Comparison of ENCODE assay signal across 20 cellular contexts in the genomic region with DNA sequence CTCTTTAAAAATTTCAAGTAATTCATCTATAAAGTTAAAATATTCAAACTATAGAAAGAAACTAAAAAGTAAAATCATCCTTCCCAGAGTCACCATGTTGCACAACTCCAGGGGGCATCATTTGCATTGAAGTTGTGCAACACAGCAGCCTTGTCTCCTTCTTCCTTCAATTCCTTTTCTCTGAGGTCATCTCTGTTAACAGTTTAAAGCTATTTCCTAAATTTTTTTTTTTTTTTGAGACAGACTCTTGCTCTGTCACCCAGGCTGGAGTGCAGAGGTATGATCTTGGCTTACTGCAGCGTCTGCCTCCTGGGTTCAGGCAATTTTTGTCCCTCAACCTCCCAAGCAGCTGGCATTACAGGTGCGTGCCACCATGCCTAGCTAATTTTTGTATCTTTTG. TPM values are rescaled to one million over a fixed set of nuclear protein-coding genes. Genes with fewer than 3 reads are reported as not detected.
DNase-seq lines count a peak whose midpoint lies in the region; ATAC-seq, FAIRE-seq and TF ChIP-seq lines count a peak whose summit lies in the region.
"Had no signal": no experiment of that assay in that cellular context is flagged by ENCODE, and none has a peak within 500 bp of the region (broad histone marks: within the 10 kb centered on the region; RNA-seq: fewer than 3 reads in every experiment).

No MANE protein-coding gene starts in this region.

- TF ChIP-seq POLR2A in HepG2 (IDR thresholded peaks at IDR 0.05; ENCODE audit: insufficient read depth in 1 of 2, low read depth in 2 of 2, low read length in 2 of 2) = no peak
- no peak for TF ChIP-seq POLR2A in right lobe of liver (IDR thresholded peaks at IDR 0.05)
- TF ChIP-seq POLR2A in H1 (IDR thresholded peaks at IDR 0.05; ENCODE audit: control extremely low read depth in 1 of 2, low read depth in 2 of 2, low read length in 2 of 2) = no peak

- H4K91ac ChIP-seq in H1 (replicated peaks; ENCODE audit: insufficient read length, low read length) = no peak overlapping the region

- WGBS in HepG2 (ENCODE audit: low lambda C conversion rate) = 81% methylated on average over 2 of the region's 2 CpGs
- 85% methylated on average over 2 of the region's 2 CpGs for WGBS in right lobe of liver (ENCODE audit: insufficient coverage, low coverage, low lambda C conversion rate, missing lambda C conversion rate)
- WGBS in H1 (ENCODE audit: extremely low coverage in 1 of 2, insufficient coverage in 1 of 2, insufficient read length in 1 of 2, insufficient replicate concordance in 2 of 2, low coverage in 1 of 2, low lambda C conversion rate in 2 of 2, missing lambda C conversion rate in 1 of 2), 2 experiments = 95% methylated on average over 2 of the region's 2 CpGs; no CpG with 5 or more reads in 1 of the 2 experiments
- 86 to 91% (median 91%) methylated on average over 2 of the region's 2 CpGs for WGBS in small intestine, 3 donors

- no peak overlapping the region for H4K8ac ChIP-seq in H1 (ENCODE audit: extremely low read depth, insufficient read depth, low read length)

- H3K9me3 ChIP-seq in HepG2 (ENCODE audit: low read length) (no peaks in the 10 kb centered on the region), right lobe of liver (no peaks in the 10 kb centered on the region), H1 (ENCODE audit: insufficient read depth in 2 of 2, low read depth in 1 of 2, low read length in 1 of 2) (no peaks in the 10 kb centered on the region), small intestine (ENCODE audit: control insufficient read depth, low read depth) (no peaks in the 10 kb centered on the region), colonic mucosa (no peaks in the 10 kb centered on the region)
- H3K9me3 ChIP-seq: stomach, vagina had no signal

- peaks cover 20 to 41% of the 10 kb centered on the region in 2 experiments for H3K36me3 ChIP-seq in HepG2 (replicated peaks in 1 of 2; ENCODE audit: control insufficient read depth in 1 of 2, insufficient read depth in 2 of 2, low read length in 2 of 2)
- no peaks in the 10 kb centered on the region for H3K36me3 ChIP-seq in right lobe of liver
- H3K36me3 ChIP-seq in H1 (ENCODE audit: control insufficient read depth in 2 of 4, insufficient read depth in 4 of 4, low read length in 3 of 4) = no peaks in the 10 kb centered on the region
- H3K36me3 ChIP-seq in small intestine (ENCODE audit: control insufficient read depth in 2 of 2, insufficient read depth in 2 of 2, low read length in 2 of 2) = no peaks in the 10 kb centered on the region
- H3K36me3 ChIP-seq in colonic mucosa = no peaks in the 10 kb centered on the region
- H3K36me3 ChIP-seq: neural progenitor cell, stomach, vagina had no signal

- no peaks in the 10 kb centered on the region for H3K79me1 ChIP-seq in H1 (ENCODE audit: low read depth, low read length)

- no peak overlapping the region for H3K56ac ChIP-seq in H1 (replicated peaks; ENCODE audit: insufficient read length, low read depth, low read length)

- no peak overlapping the region for H3K4ac ChIP-seq in H1 (replicated peaks; ENCODE audit: insufficient read length, low read depth, low read length)

- intact Hi-C loops in HepG2 (cut with micrococcal nuclease; ENCODE audit: unreplicated experiment) = no loop called here
- intact Hi-C loops in right lobe of liver (cut with DNase I) = no loop called here
- intact Hi-C loops in colonic mucosa (cut with DNase I) = no loop called here

- no peak overlapping the region for H2BK12ac ChIP-seq in H1 (ENCODE audit: low read depth, low read length)

- POLR2A ChIA-PET in HepG2 (lab: Yijun Ruan, JAX) (interaction anchor here (0.7 to 12.6 kb wide), 7 partner anchors 7 to 125 kb away, joined by 3 to 189 read pairs (median 7); a partner anchor contains a TSS), H1 (lab: Charles Lee; ENCODE audit: partially characterized antibody) (interaction anchor here (1.3 to 1.6 kb wide), 2 partner anchors 13 to 45 kb away, joined by 4 read pairs; no protein-coding TSS in a partner anchor)

- H3K4me1 ChIP-seq in HepG2 (ENCODE audit: insufficient read depth, low read length) = peaks cover 85% of the 10 kb centered on the region
- H3K4me1 ChIP-seq in right lobe of liver = peaks cover 0 to 6% (median 0%) of the 10 kb centered on the region in 4 donors
- peaks cover 0 to 4% (median 2%) of the 10 kb centered on the region in 4 experiments; a peak in 4 of 7 replicates for H3K4me1 ChIP-seq in H1 (replicated peaks in 1 of 4; ENCODE audit: control insufficient read depth in 3 of 4, insufficient read depth in 4 of 4, low read length in 3 of 4)
- H3K4me1 ChIP-seq in small intestine (ENCODE audit: control insufficient read depth in 2 of 2, insufficient read depth in 1 of 2, low read depth in 1 of 2, low read length in 1 of 2) = peaks cover 0 to 4% of the 10 kb centered on the region in 2 donors
- no peaks in the 10 kb centered on the region for H3K4me1 ChIP-seq in colonic mucosa
- H3K4me1 ChIP-seq: neural progenitor cell, stomach, vagina had no signal

- H2BK20ac ChIP-seq in H1 (ENCODE audit: low read length) = no peak overlapping the region

- H2AK5ac ChIP-seq in H1 (ENCODE audit: low read depth, low read length) = no peak overlapping the region

- no peak overlapping the region for H3K14ac ChIP-seq in H1 (ENCODE audit: insufficient read length)

- no peak overlapping the region for H2BK120ac ChIP-seq in H1 (replicated peaks; ENCODE audit: low read depth, low read length)

- no peak overlapping the region for H2AFZ ChIP-seq in HepG2 (ENCODE audit: low read length)
- no peak overlapping the region for H2AFZ ChIP-seq in H1 (ENCODE audit: low read length)
- H2AFZ ChIP-seq: neural progenitor cell had no signal

- no peak for TF ChIP-seq RAD21 in HepG2 (CRISPR knock-in tag; IDR thresholded peaks at IDR 0.05)
- no peak for TF ChIP-seq RAD21 in H1 (IDR thresholded peaks at IDR 0.05 in 1 of 2, conservative IDR thresholded peaks at IDR 0.05 in 1 of 2; ENCODE audit: low read depth in 2 of 2, low read length in 2 of 2)

- peak; percentile 52 to 56; a peak in 2 of 4 replicates for TF ChIP-seq EP300 in HepG2 (IDR thresholded peaks at IDR 0.05; ENCODE audit: low read depth in 2 of 2, low read length in 2 of 2)
- no peak for TF ChIP-seq EP300 in HepG2 (CRISPR knock-in tag; IDR thresholded peaks at IDR 0.05; ENCODE audit: borderline replicate concordance)
- TF ChIP-seq EP300 in H1 (IDR thresholded peaks at IDR 0.05; ENCODE audit: borderline replicate concordance in 1 of 2, low read depth in 2 of 2, low read length in 2 of 2) = no peak

- H3K18ac ChIP-seq in H1 (ENCODE audit: extremely low read depth, low read length) = no peak overlapping the region

- no peak overlapping the region for H3K4me3 ChIP-seq in HepG2 (replicated peaks in 1 of 3; ENCODE audit: insufficient read depth in 1 of 3, low read depth in 2 of 3, low read length in 3 of 3)
- H3K4me3 ChIP-seq in right lobe of liver = no peak overlapping the region
- H3K4me3 ChIP-seq in H1 (ENCODE audit: extremely low read depth in 1 of 4, insufficient read depth in 2 of 4, low read depth in 3 of 4, low read length in 4 of 4) = no peak overlapping the region
- H3K4me3 ChIP-seq in small intestine (ENCODE audit: low read depth in 1 of 2, low read length in 2 of 2) = no peak overlapping the region
- H3K4me3 ChIP-seq in colonic mucosa = no peak overlapping the region
- H3K4me3 ChIP-seq: neural progenitor cell, stomach, vagina had no signal

- DNase-seq in HepG2 (ENCODE audit: low spot score) = peak; percentile 52
- no peak for DNase-seq in right lobe of liver
- DNase-seq in MV-4-11 (lab: John Stamatoyannopoulos, UW) = peak; percentile 82
- DNase-seq in H1 (ENCODE audit: low read depth in 1 of 2, low spot score in 2 of 2) = no peak
- DNase-seq in small intestine = no peak
- DNase-seq in colonic mucosa = no peak
- DNase-seq in GM13977 (ENCODE audit: low spot score) = no peak
- DNase-seq: activated effector memory CD4-positive, alpha-beta T cell treated with Interleukin-2 at 50 U/mL for 16 hours; mesenchymal stem cell; NCI-H1092; NCI-H774; stomach; T-helper 17 cell had no signal

- H2BK15ac ChIP-seq in H1 (ENCODE audit: low read length) = no peak overlapping the region

- TSS peak; percentile 4 for BruUV-seq in HepG2 (replicated peaks; lab: Mats Ljungman, UMichigan)

- peaks cover 26% of the 10 kb centered on the region for H3K79me2 ChIP-seq in HepG2 (ENCODE audit: insufficient read depth, low read length)
- no peaks in the 10 kb centered on the region for H3K79me2 ChIP-seq in H1 (ENCODE audit: control insufficient read depth in 1 of 2, insufficient read depth in 2 of 2, low read length in 2 of 2)

- H3K27me3 ChIP-seq in HepG2 (ENCODE audit: control insufficient read depth in 1 of 2, insufficient read depth in 2 of 2, low read length in 2 of 2) = no peaks in the 10 kb centered on the region
- no peaks in the 10 kb centered on the region for H3K27me3 ChIP-seq in right lobe of liver
- no peaks in the 10 kb centered on the region for H3K27me3 ChIP-seq in H1 (replicated peaks in 1 of 4; ENCODE audit: control insufficient read depth in 3 of 4, extremely low read depth in 1 of 4, insufficient read depth in 3 of 4, low read length in 3 of 4)
- H3K27me3 ChIP-seq in small intestine (ENCODE audit: control insufficient read depth in 2 of 2, insufficient read depth in 2 of 2, low read length in 2 of 2) = peaks cover 0 to 2% of the 10 kb centered on the region in 2 donors
- H3K27me3 ChIP-seq in colonic mucosa = no peaks in the 10 kb centered on the region
- H3K27me3 ChIP-seq: vagina had no signal

- ATAC-seq in HepG2 (no peak), right lobe of liver (no peak), GM18867 (IDR thresholded peaks at IDR 0.05; ENCODE audit: unreplicated experiment) (no peak)
- ATAC-seq: activated CD4-positive, CD25-positive, alpha-beta regulatory T cell treated with anti-CD3 and anti-CD28 coated beads, Interleukin-2, amount 50 U/mL, for 24 hours; T-helper 17 cell had no signal

- FAIRE-seq in HepG2 (lab: Jason Lieb, UNC) = peak; percentile 53
- FAIRE-seq in H1 (lab: Jason Lieb, UNC) = no peak
- no peak for FAIRE-seq in small intestine (lab: Jason Lieb, UNC)
- FAIRE-seq: GM19239 had no signal

- H2BK5ac ChIP-seq in H1 (ENCODE audit: low read depth, low read length) = no peak overlapping the region

- H3K23me2 ChIP-seq in H1 (ENCODE audit: low read depth, low read length) = no peaks in the 10 kb centered on the region

- no peak overlapping the region for H3K23ac ChIP-seq in H1 (ENCODE audit: insufficient read length)

- CTCF ChIA-PET in HepG2 (lab: Yijun Ruan, JAX; ENCODE audit: low intra/inter-chr PET ratio, low total read pairs) = no interaction called here
- CTCF ChIA-PET in H1 (lab: Charles Lee; ENCODE audit: partially characterized antibody) = interaction anchor here (1.0 to 19.9 kb wide), 6 partner anchors 11 to 74 kb away, joined by 3 to 574 read pairs (median 4); no protein-coding TSS in a partner anchor

- in situ Hi-C loops in HepG2 (cut with HindIII; ENCODE audit: extremely low pct_ligation_motif_present, low pct_unique_long_range_greater_than_20kb) (no loop called here), GM13977 (cut with MboI; ENCODE audit: low pct_unique_long_range_greater_than_20kb, low sequenced_read_pairs, unreplicated experiment) (no loop called here)

- H4K5ac ChIP-seq in H1 (ENCODE audit: insufficient read length, low read depth, low read length) = no peak overlapping the region

- H4K20me1 ChIP-seq in HepG2 (ENCODE audit: insufficient read depth, low read length) = peaks cover 7% of the 10 kb centered on the region; the same call in 1 of the 2 replicates
- H4K20me1 ChIP-seq in H1 (replicated peaks in 1 of 2; ENCODE audit: control insufficient read depth in 1 of 2, insufficient read depth in 2 of 2, low read length in 2 of 2) = no peaks in the 10 kb centered on the region

- no peak for TF ChIP-seq CTCF in HepG2 (CRISPR knock-in tag; IDR thresholded peaks at IDR 0.05)
- TF ChIP-seq CTCF in right lobe of liver (IDR thresholded peaks at IDR 0.05) = no peak
- no peak for TF ChIP-seq CTCF in H1 (IDR thresholded peaks at IDR 0.05; ENCODE audit: control extremely low read depth in 1 of 3, insufficient read depth in 1 of 3, low read depth in 1 of 3, low read length in 3 of 3)
- TF ChIP-seq CTCF in colonic mucosa (IDR thresholded peaks at IDR 0.05) = no peak
- TF ChIP-seq CTCF in GM13977 (IDR thresholded peaks at IDR 0.05; ENCODE audit: extremely low read depth, insufficient read depth, missing control alignments) = no peak

- no peak overlapping the region for H3K9ac ChIP-seq in HepG2 (ENCODE audit: insufficient read depth, low read depth, low read length)
- no peak overlapping the region for H3K9ac ChIP-seq in H1 (replicated peaks in 1 of 4; ENCODE audit: extremely low read depth in 1 of 4, low read depth in 3 of 4, low read length in 3 of 4)
- H3K9ac ChIP-seq in colonic mucosa (ENCODE audit: low read depth in 2 of 2, low read length in 2 of 2) = no peak overlapping the region
- H3K9ac ChIP-seq: neural progenitor cell had no signal

- H3K27ac ChIP-seq in HepG2 (ENCODE audit: extremely low read length, insufficient read depth, low read length) (peak overlapping the region; percentile 44), right lobe of liver (no peak overlapping the region), H1 (ENCODE audit: low read depth, low read length) (no peak overlapping the region), small intestine (ENCODE audit: low read depth in 1 of 2, low read length in 1 of 2) (no peak overlapping the region), colonic mucosa (no peak overlapping the region)
- H3K27ac ChIP-seq: neural progenitor cell, RWPE1, stomach, vagina had no signal

- H3K4me2 ChIP-seq in HepG2 (ENCODE audit: low read depth, low read length) (no peak overlapping the region), H1 (ENCODE audit: insufficient read depth in 1 of 2, low read depth in 2 of 2, low read length in 2 of 2) (no peak overlapping the region)
- H3K4me2 ChIP-seq: neural progenitor cell had no signal

RNA-seq across cellular contexts. Expression of a gene that starts 7.1 kb away (rescaled TPM):
- total RNA-seq in HepG2 (2016; rRNA removed; fragmentation: Illumina TruSeq; extraction: Trizol) (19.9 and 73.5 TPM in 2 replicates), right lobe of liver (1 to 10 TPM in 2 of 6 experiments, under 1 TPM in 2, not detected in 2; 0.42 to 1.6 (median 1.1) TPM), colonic mucosa (under 1 TPM in 1 of 2 donors, not detected in 1; 0.12 TPM)
- 27.1 and 27.2 TPM in 2 replicates for total RNA-seq in HepG2 (2016; cell fraction: cytosol; rRNA removed; fragmentation: Illumina TruSeq; extraction: Trizol; ENCODE audit: low read depth)
- total RNA-seq in HepG2 (2016; cell fraction: insoluble cytoplasmic fraction; rRNA removed; fragmentation: Illumina TruSeq; extraction: Trizol) = 19.0 and 70.7 TPM in 2 replicates
- 28.4 and 29.7 TPM in 2 replicates for total RNA-seq in HepG2 (2016; cell fraction: membrane; rRNA removed; fragmentation: Illumina TruSeq; extraction: Trizol)
- 120 and 140 TPM in 2 replicates for total RNA-seq in HepG2 (2016; cell fraction: nucleus; rRNA removed; fragmentation: Illumina TruSeq; extraction: Trizol)
- polyA plus RNA-seq in HepG2 (2011; rRNA removed) (61.8 and 90.0 TPM in 2 replicates), H1 (2011; rRNA removed) (2.7 and 3.1 TPM in 2 replicates), small intestine (1 to 10 TPM in 2 of 3 donors, under 1 TPM in 1; 0.27 to 2.9 (median 2.4) TPM)
- 15.8 and 22.5 TPM in 2 replicates for polyA plus RNA-seq in HepG2 (2011; cell fraction: cytosol; rRNA removed)
- polyA plus RNA-seq in HepG2 (2011; cell fraction: nucleus; rRNA removed) = 518 and 570 TPM in 2 replicates
- 48.2 and 62.5 TPM in 2 replicates for polyA plus RNA-seq in HepG2 (2012)
- polyA plus RNA-seq in HepG2 (2016; cell fraction: cytosol; fragmentation: Illumina TruSeq; extraction: Trizol; ENCODE audit: low read depth) = 19.4 and 21.4 TPM in 2 replicates
- polyA plus RNA-seq in HepG2 (2016; cell fraction: insoluble cytoplasmic fraction; fragmentation: Illumina TruSeq; extraction: Trizol; ENCODE audit: low read depth) = 25.1 and 33.6 TPM in 2 replicates
- polyA plus RNA-seq in HepG2 (2016; cell fraction: membrane; fragmentation: Illumina TruSeq; extraction: Trizol; ENCODE audit: low read depth) = 30.5 and 32.9 TPM in 2 replicates
- polyA plus RNA-seq in HepG2 (2016; cell fraction: nucleus; fragmentation: Illumina TruSeq; extraction: Trizol; ENCODE audit: insufficient read depth, low read depth) = 499 and 532 TPM in 2 replicates
- polyA minus RNA-seq in HepG2 (2011; rRNA and poly(A)+ RNA removed; ENCODE audit: low replicate concordance) = 63.5 TPM in 1 of 2 replicates, not detected in the other
- polyA minus RNA-seq in HepG2 (2011; cell fraction: cytosol; rRNA and poly(A)+ RNA removed) = 7.9 and 12.7 TPM in 2 replicates
- 124 and 143 TPM in 2 replicates for polyA minus RNA-seq in HepG2 (2011; cell fraction: nucleus; rRNA and poly(A)+ RNA removed)
- total RNA-seq in H1 (2021; fragmentation: NEBNext Ultra II Directional; extraction: Animal tissue kit (Norgen Biotek cat#: 25700)) = 2.2 and 2.6 TPM in 2 replicates
- 2.7 TPM for polyA plus RNA-seq in H1 (2011; cell fraction: cytosol; rRNA removed)
- 6.5 TPM for polyA plus RNA-seq in H1 (2011; cell fraction: nucleus; rRNA removed)
- 1.9 to 2.4 TPM (median 2.1 TPM) in 4 replicates for polyA plus RNA-seq in H1 (2012, experiment 1 of 2)
- polyA plus RNA-seq in H1 (2012, experiment 2 of 2) = 0.92 TPM
- polyA plus RNA-seq in H1 (2013, experiment 1 of 2) = 2.1 TPM
- polyA plus RNA-seq in H1 (2013, experiment 2 of 2) = 1.7 TPM
- polyA minus RNA-seq in H1 (2011; rRNA and poly(A)+ RNA removed) = 1.2 and 1.5 TPM in 2 replicates
- 2.1 TPM for polyA minus RNA-seq in H1 (2011; cell fraction: cytosol; rRNA and poly(A)+ RNA removed)
- 5.1 TPM for polyA minus RNA-seq in H1 (2011; cell fraction: nucleus; rRNA and poly(A)+ RNA removed)
- total RNA-seq: stomach, T-helper 17 cell, vagina had no signal

RNA-seq across cellular contexts. Expression of a gene that starts 37.8 kb away (rescaled TPM):
- total RNA-seq in HepG2 (2016; rRNA removed; fragmentation: Illumina TruSeq; extraction: Trizol) (1.6 and 2.6 TPM in 2 replicates), right lobe of liver (1 to 10 TPM in 2 of 6 experiments, under 1 TPM in 2, not detected in 2; 0.37 to 1.1 (median 0.99) TPM), colonic mucosa (not detected)
- total RNA-seq in HepG2 (2016; cell fraction: cytosol; rRNA removed; fragmentation: Illumina TruSeq; extraction: Trizol; ENCODE audit: low read depth) = 3.1 and 3.2 TPM in 2 replicates
- 1.7 and 2.4 TPM in 2 replicates for total RNA-seq in HepG2 (2016; cell fraction: insoluble cytoplasmic fraction; rRNA removed; fragmentation: Illumina TruSeq; extraction: Trizol)
- total RNA-seq in HepG2 (2016; cell fraction: membrane; rRNA removed; fragmentation: Illumina TruSeq; extraction: Trizol) = 1.8 and 4.6 TPM in 2 replicates
- total RNA-seq in HepG2 (2016; cell fraction: nucleus; rRNA removed; fragmentation: Illumina TruSeq; extraction: Trizol) = 1.3 and 1.8 TPM in 2 replicates
- polyA plus RNA-seq in HepG2 (2011; rRNA removed) (1.5 and 1.6 TPM in 2 replicates), H1 (2011; rRNA removed) (3.3 and 5.0 TPM in 2 replicates), small intestine (1 to 10 TPM in 1 of 3 donors, under 1 TPM in 1, not detected in 1; 0.73 to 3.1 TPM)
- polyA plus RNA-seq in HepG2 (2011; cell fraction: cytosol; rRNA removed) = 2.1 and 3.4 TPM in 2 replicates
- 0.64 and 1.1 TPM in 2 replicates for polyA plus RNA-seq in HepG2 (2011; cell fraction: nucleus; rRNA removed)
- polyA plus RNA-seq in HepG2 (2012) = 1.0 and 1.6 TPM in 2 replicates
- polyA plus RNA-seq in HepG2 (2016; cell fraction: cytosol; fragmentation: Illumina TruSeq; extraction: Trizol; ENCODE audit: low read depth) = 3.0 and 3.7 TPM in 2 replicates
- polyA plus RNA-seq in HepG2 (2016; cell fraction: insoluble cytoplasmic fraction; fragmentation: Illumina TruSeq; extraction: Trizol; ENCODE audit: low read depth) = 2.9 and 3.8 TPM in 2 replicates
- 3.6 and 4.2 TPM in 2 replicates for polyA plus RNA-seq in HepG2 (2016; cell fraction: membrane; fragmentation: Illumina TruSeq; extraction: Trizol; ENCODE audit: low read depth)
- polyA plus RNA-seq in HepG2 (2016; cell fraction: nucleus; fragmentation: Illumina TruSeq; extraction: Trizol; ENCODE audit: insufficient read depth, low read depth) = 1.3 TPM in 1 of 2 replicates, not detected in the other
- polyA minus RNA-seq in HepG2 (2011; rRNA and poly(A)+ RNA removed; ENCODE audit: low replicate concordance) = 0.88 and 2.1 TPM in 2 replicates
- polyA minus RNA-seq in HepG2 (2011; cell fraction: cytosol; rRNA and poly(A)+ RNA removed) = not detected in 2 replicates
- polyA minus RNA-seq in HepG2 (2011; cell fraction: nucleus; rRNA and poly(A)+ RNA removed) = 1.3 TPM in 1 of 2 replicates, not detected in the other
- 1.0 and 2.1 TPM in 2 replicates for total RNA-seq in H1 (2021; fragmentation: NEBNext Ultra II Directional; extraction: Animal tissue kit (Norgen Biotek cat#: 25700))
- polyA plus RNA-seq in H1 (2011; cell fraction: cytosol; rRNA removed) = 1.7 TPM
- 2.9 TPM for polyA plus RNA-seq in H1 (2011; cell fraction: nucleus; rRNA removed)
- polyA plus RNA-seq in H1 (2012, experiment 1 of 2) = 1.9 to 4.5 TPM (median 3.7 TPM) in 4 replicates
- 3.0 TPM for polyA plus RNA-seq in H1 (2012, experiment 2 of 2)
- 5.1 TPM for polyA plus RNA-seq in H1 (2013, experiment 1 of 2)
- polyA plus RNA-seq in H1 (2013, experiment 2 of 2) = 4.6 TPM
- polyA minus RNA-seq in H1 (2011; rRNA and poly(A)+ RNA removed) = 0.85 and 1.9 TPM in 2 replicates
- polyA minus RNA-seq in H1 (2011; cell fraction: cytosol; rRNA and poly(A)+ RNA removed) = not detected
- polyA minus RNA-seq in H1 (2011; cell fraction: nucleus; rRNA and poly(A)+ RNA removed) = not detected
- total RNA-seq: cerebellum, stomach, vagina had no signal

RNA-seq across cellular contexts. Expression of a gene that starts 38.1 kb away (rescaled TPM):
- total RNA-seq in HepG2 (2016; rRNA removed; fragmentation: Illumina TruSeq; extraction: Trizol) (615 and 870 TPM in 2 replicates), right lobe of liver (100 to 1,000 TPM in 3 of 6 experiments, 10 to 100 TPM in 3; 79.3 to 179 (median 115) TPM), colonic mucosa (100 to 1,000 TPM; 125 to 294 TPM)
- 207 and 214 TPM in 2 replicates for total RNA-seq in HepG2 (2016; cell fraction: cytosol; rRNA removed; fragmentation: Illumina TruSeq; extraction: Trizol; ENCODE audit: low read depth)
- total RNA-seq in HepG2 (2016; cell fraction: insoluble cytoplasmic fraction; rRNA removed; fragmentation: Illumina TruSeq; extraction: Trizol) = 624 and 897 TPM in 2 replicates
- 301 and 320 TPM in 2 replicates for total RNA-seq in HepG2 (2016; cell fraction: membrane; rRNA removed; fragmentation: Illumina TruSeq; extraction: Trizol)
- total RNA-seq in HepG2 (2016; cell fraction: nucleus; rRNA removed; fragmentation: Illumina TruSeq; extraction: Trizol) = 255 and 260 TPM in 2 replicates
- polyA plus RNA-seq in HepG2 (2011; rRNA removed) (301 and 319 TPM in 2 replicates), H1 (2011; rRNA removed) (321 and 431 TPM in 2 replicates), small intestine (100 to 1,000 TPM; 113 to 187 (median 123) TPM)
- polyA plus RNA-seq in HepG2 (2011; cell fraction: cytosol; rRNA removed) = 366 and 378 TPM in 2 replicates
- 96.9 and 114 TPM in 2 replicates for polyA plus RNA-seq in HepG2 (2011; cell fraction: nucleus; rRNA removed)
- polyA plus RNA-seq in HepG2 (2012) = 221 and 275 TPM in 2 replicates
- polyA plus RNA-seq in HepG2 (2016; cell fraction: cytosol; fragmentation: Illumina TruSeq; extraction: Trizol; ENCODE audit: low read depth) = 103 and 105 TPM in 2 replicates
- 652 and 701 TPM in 2 replicates for polyA plus RNA-seq in HepG2 (2016; cell fraction: insoluble cytoplasmic fraction; fragmentation: Illumina TruSeq; extraction: Trizol; ENCODE audit: low read depth)
- 159 and 175 TPM in 2 replicates for polyA plus RNA-seq in HepG2 (2016; cell fraction: membrane; fragmentation: Illumina TruSeq; extraction: Trizol; ENCODE audit: low read depth)
- polyA plus RNA-seq in HepG2 (2016; cell fraction: nucleus; fragmentation: Illumina TruSeq; extraction: Trizol; ENCODE audit: insufficient read depth, low read depth) = 306 and 309 TPM in 2 replicates
- polyA minus RNA-seq in HepG2 (2011; rRNA and poly(A)+ RNA removed; ENCODE audit: low replicate concordance) = 227 and 626 TPM in 2 replicates
- 253 and 292 TPM in 2 replicates for polyA minus RNA-seq in HepG2 (2011; cell fraction: cytosol; rRNA and poly(A)+ RNA removed)
- 83.3 and 153 TPM in 2 replicates for polyA minus RNA-seq in HepG2 (2011; cell fraction: nucleus; rRNA and poly(A)+ RNA removed)
- 471 and 480 TPM in 2 replicates for total RNA-seq in H1 (2021; fragmentation: NEBNext Ultra II Directional; extraction: Animal tissue kit (Norgen Biotek cat#: 25700))
- 579 TPM for polyA plus RNA-seq in H1 (2011; cell fraction: cytosol; rRNA removed)
- polyA plus RNA-seq in H1 (2011; cell fraction: nucleus; rRNA removed) = 286 TPM
- polyA plus RNA-seq in H1 (2012, experiment 1 of 2) = 427 to 481 TPM (median 450 TPM) in 4 replicates
- polyA plus RNA-seq in H1 (2012, experiment 2 of 2) = 414 TPM
- polyA plus RNA-seq in H1 (2013, experiment 1 of 2) = 278 TPM
- 275 TPM for polyA plus RNA-seq in H1 (2013, experiment 2 of 2)
- 711 and 916 TPM in 2 replicates for polyA minus RNA-seq in H1 (2011; rRNA and poly(A)+ RNA removed)
- polyA minus RNA-seq in H1 (2011; cell fraction: cytosol; rRNA and poly(A)+ RNA removed) = 351 TPM
- polyA minus RNA-seq in H1 (2011; cell fraction: nucleus; rRNA and poly(A)+ RNA removed) = 216 TPM

Comparison
In these comparisons a context has a peak if more than half of its experiments do, and no peak if none do; other contexts are left out.
1. DNase-seq: peak in HepG2 (single experiment) and MV-4-11 (single experiment); none in right lobe of liver (0 of 3), H1 (0 of 2), small intestine (single experiment), colonic mucosa (single experiment) and GM13977 (single experiment).